19 cellular contexts compared by ENCODE assay signal in the genomic region with DNA sequence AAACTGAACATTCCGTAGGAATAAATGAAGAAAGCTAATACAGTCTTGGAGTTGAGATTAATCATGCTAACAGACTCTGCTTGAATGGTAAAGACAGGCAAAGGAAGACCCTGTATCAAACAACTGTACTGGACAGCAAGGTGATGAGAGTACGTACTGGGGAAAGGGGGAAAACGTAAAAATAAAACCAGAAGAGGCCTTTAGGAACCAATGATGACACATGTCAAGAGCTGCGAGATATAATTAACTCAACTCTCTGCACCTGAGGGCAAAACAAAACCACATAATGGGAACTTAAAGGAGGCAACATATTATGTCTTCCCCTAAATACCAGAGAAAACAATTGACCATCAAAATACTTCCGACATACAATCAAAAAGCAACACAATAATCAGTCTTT.
DNase-seq lines count a peak whose midpoint lies in the region; ATAC-seq lines count a peak whose summit lies in the region.
"Had no signal": no experiment of that assay in that cellular context is flagged by ENCODE, and none has a peak within 500 bp of the region (broad histone marks: within the 10 kb centered on the region; RNA-seq: fewer than 3 reads in every experiment).

No MANE protein-coding gene starts in this region.

- H3K27me3 ChIP-seq in effector memory CD4-positive, alpha-beta T cell (replicated peaks; ENCODE audit: control insufficient read depth, insufficient read depth, low read length, poor library complexity, severe bottlenecking) = no peaks in the 10 kb centered on the region
- H3K27me3 ChIP-seq: heart left ventricle had no signal

- peaks cover 13% of the 10 kb centered on the region for H3K36me3 ChIP-seq in effector memory CD4-positive, alpha-beta T cell (ENCODE audit: control insufficient read depth, insufficient read depth, low read length)

- no peak for DNase-seq in activated T-cell treated with anti-CD3 and anti-CD28 coated beads, Interleukin-2, amount 50 U/mL, for 48 hours
- DNase-seq in foreskin melanocyte (no peak), NCI-H1436 treated with DMSO at 0.1 percent for 48 hours (lab: John Stamatoyannopoulos, UW) (no peak)
- DNase-seq in effector memory CD4-positive, alpha-beta T cell = no peak
- DNase-seq: activated naive CD4-positive, alpha-beta T cell; DMS79; heart left ventricle; left cardiac atrium; NCI-H1417 treated with DMSO at 0.1 percent for 48 hours; NCI-H510A; stimulated activated CD4-positive, alpha-beta T cell treated with anti-CD3 and anti-CD28 coated beads, Interleukin-2, amount 100 ng/mL, for 48 hours; T1000 had no signal

- peaks cover 6% of the 10 kb centered on the region for H3K4me1 ChIP-seq in effector memory CD4-positive, alpha-beta T cell (ENCODE audit: control insufficient read depth, insufficient read depth, low read length, poor library complexity, severe bottlenecking)

- H3K9me3 ChIP-seq in effector memory CD4-positive, alpha-beta T cell (ENCODE audit: control insufficient read depth, low read length) = no peaks in the 10 kb centered on the region
- H3K9me3 ChIP-seq: heart left ventricle had no signal

- no peak overlapping the region for H3K27ac ChIP-seq in effector memory CD4-positive, alpha-beta T cell (ENCODE audit: insufficient read depth, low read length, poor library complexity, severe bottlenecking)
- H3K27ac ChIP-seq: epithelial cell of prostate, heart left ventricle had no signal

- no peak overlapping the region for H3K4me3 ChIP-seq in effector memory CD4-positive, alpha-beta T cell (ENCODE audit: insufficient read depth, low read depth, low read length, poor library complexity, severe bottlenecking)
- H3K4me3 ChIP-seq: heart left ventricle had no signal

- ATAC-seq in GM18502 (IDR thresholded peaks at IDR 0.05; ENCODE audit: poor library complexity, unreplicated experiment) (peak; percentile 61), GM19397 (IDR thresholded peaks at IDR 0.05; ENCODE audit: unreplicated experiment) (peak; percentile 44), HG02642 (IDR thresholded peaks at IDR 0.05; ENCODE audit: poor library complexity, unreplicated experiment) (peak; percentile 69), HG03460 (IDR thresholded peaks at IDR 0.05; ENCODE audit: unreplicated experiment) (peak; percentile 48)
- ATAC-seq: heart left ventricle; HepG2; left cardiac atrium; stimulated activated effector memory CD8-positive, alpha-beta T cell treated with anti-CD3 and anti-CD28 coated beads, Interleukin-12 subunit alpha, Interleukin-12 subunit beta, amount 100 ng/mL, for 72 hours had no signal
